Comparison of ENCODE assay signal across 21 cellular contexts in genomic region chr16:35146031-35146710, GRCh38.
"Had no signal": no experiment of that assay in that cellular context is flagged by ENCODE, and none has a peak within 500 bp of the region (broad histone marks: within the 10 kb centered on the region; RNA-seq: fewer than 3 reads in every experiment).

No MANE protein-coding gene starts in this region.

- H3K27ac ChIP-seq: dorsolateral prefrontal cortex, gastrocnemius medialis, neural progenitor cell, psoas muscle, sigmoid colon, suprapubic skin, transverse colon, vagina had no signal

- H3K9ac ChIP-seq: neural progenitor cell had no signal

- H2AFZ ChIP-seq: neural progenitor cell had no signal

- DNase-seq: cerebellar nuclear complex; effector CD4-positive, alpha-beta T cell; foreskin fibroblast; gastrocnemius medialis; kidney glomerular epithelial cell; left ventricle myocardium superior; naive B cell; psoas muscle; right cardiac atrium; sigmoid colon; stimulated activated CD4-positive, alpha-beta T cell treated with anti-CD3 and anti-CD28 coated beads, Interleukin-2, amount 100 ng/mL, for 48 hours; stimulated activated naive CD4-positive, alpha-beta T cell; stimulated activated naive CD8-positive, alpha-beta T cell treated with anti-CD3 and anti-CD28 coated beads, Interleukin-15, amount 100 ng/mL, for 72 hours; transverse colon had no signal

- H3K9me3 ChIP-seq: gastrocnemius medialis, psoas muscle, vagina had no signal

- H3K36me3 ChIP-seq: gastrocnemius medialis, neural progenitor cell, sigmoid colon, suprapubic skin, transverse colon, vagina had no signal

- ATAC-seq: gastrocnemius medialis; left ventricle myocardium superior; mucosa of descending colon; natural killer cell treated with Interleukin-12 subunit alpha and Interleukin-12 subunit beta and Interleukin-15 and Interleukin-18, amount 100 ng/mL, for 72 hours; psoas muscle; right cardiac atrium; stimulated activated naive CD8-positive, alpha-beta T cell treated with anti-CD3 and anti-CD28 coated beads, Interleukin-15, amount 100 ng/mL, for 72 hours had no signal

- H3K27me3 ChIP-seq: gastrocnemius medialis, neural progenitor cell, sigmoid colon, suprapubic skin, transverse colon, vagina had no signal

- H3K4me2 ChIP-seq: neural progenitor cell had no signal

- H3K4me1 ChIP-seq: gastrocnemius medialis, neural progenitor cell, psoas muscle, sigmoid colon, suprapubic skin, transverse colon, vagina had no signal

- H3K4me3 ChIP-seq: dorsolateral prefrontal cortex, gastrocnemius medialis, lung, mucosa of descending colon, neural progenitor cell, psoas muscle, sigmoid colon, suprapubic skin, transverse colon, vagina had no signal
